23 cellular contexts compared by ENCODE assay signal in the genomic region with DNA sequence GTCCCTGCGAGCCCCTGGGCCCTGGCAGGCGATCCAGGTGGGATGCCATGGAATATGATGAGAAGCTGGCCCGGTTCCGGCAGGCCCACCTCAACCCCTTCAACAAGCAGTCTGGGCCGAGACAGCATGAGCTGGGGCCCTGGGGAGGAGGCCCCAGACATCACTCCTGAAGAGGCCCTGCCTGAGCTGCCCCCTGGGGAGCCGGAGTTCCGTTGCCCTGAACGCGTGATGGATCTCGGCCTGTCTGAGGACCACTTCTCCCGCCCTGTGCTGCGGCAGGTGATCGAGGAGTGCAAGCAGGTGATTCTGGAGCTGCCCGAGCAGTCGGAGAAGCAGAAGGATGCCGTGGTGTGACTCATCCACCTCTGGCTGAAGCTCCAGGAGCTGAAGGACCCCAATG.
"Had no signal": no experiment of that assay in that cellular context is flagged by ENCODE, and none has a peak within 500 bp of the region (broad histone marks: within the 10 kb centered on the region; RNA-seq: fewer than 3 reads in every experiment).

No MANE protein-coding gene starts in this region.

- DNase-seq: IMR-90, Karpas-422, KG1, MG63, NCI-H1092, NCI-H1105 treated with DMSO at 0.1 percent for 48 hours, NCI-H1417 treated with DMSO at 0.1 percent for 48 hours, NCI-H146, NCI-H1694 treated with DMSO at 0.1 percent for 48 hours, NCI-H1930, NCI-H2081, NCI-H2107, NCI-H2171, NCI-H345, NCI-H446 treated with DMSO at 0.1 percent for 48 hours, NCI-H524 treated with DMSO at 0.1 percent for 48 hours, NCI-H69, NCI-H774, Right ventricle myocardium superior, RPMI8226, SIG-M5 had no signal

- H3K9me3 ChIP-seq: MG63, SJSA1 had no signal

- H3K4me1 ChIP-seq: SJSA1 had no signal

- H3K36me3 ChIP-seq: MG63, SJSA1 had no signal

- H3K4me3 ChIP-seq: MG63, SJSA1, SK-N-MC had no signal

- H3K27ac ChIP-seq: SJSA1, SK-N-MC had no signal
